Comparison of ENCODE assay signal across 23 cellular contexts in the genomic region with DNA sequence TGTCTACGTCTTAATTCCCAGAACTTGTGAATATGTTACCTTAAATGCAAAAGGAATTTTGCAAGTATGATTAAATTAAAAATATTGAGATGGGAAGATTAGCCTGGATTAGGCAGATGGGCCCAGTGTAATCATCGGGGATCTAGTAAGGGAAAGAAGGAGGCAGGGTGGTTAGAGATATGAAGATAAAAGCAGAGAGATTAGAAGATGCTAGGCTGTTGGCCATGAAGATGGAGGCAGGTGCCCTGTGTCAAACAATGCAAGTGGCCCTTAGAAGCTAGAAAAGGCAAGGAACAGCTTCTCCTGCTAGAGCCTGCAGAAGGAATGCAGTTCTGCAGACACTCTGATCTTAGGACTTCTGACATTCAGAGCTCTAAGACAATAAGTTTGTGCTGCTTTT.
"Had no signal": no experiment of that assay in that cellular context is flagged by ENCODE, and none has a peak within 500 bp of the region (broad histone marks: within the 10 kb centered on the region; RNA-seq: fewer than 3 reads in every experiment).

No MANE protein-coding gene starts in this region.

- H3K27ac ChIP-seq: coronary artery, dorsolateral prefrontal cortex, epithelial cell of prostate, esophagus squamous epithelium, gastrocnemius medialis, heart left ventricle, left lung, lower lobe of right lung had no signal

- H3K4me3 ChIP-seq: coronary artery, dorsolateral prefrontal cortex, esophagus squamous epithelium, gastrocnemius medialis, heart left ventricle, left lung, lower lobe of right lung, mucosa of descending colon had no signal

- H3K36me3 ChIP-seq: esophagus squamous epithelium, gastrocnemius medialis, heart left ventricle, left lung, lower lobe of right lung had no signal

- H3K4me3 Mint-ChIP-seq: endodermal cell, mesothelial cell of epicardium, naive B cell had no signal

- H3K27ac Mint-ChIP-seq: endodermal cell, mesothelial cell of epicardium, naive B cell had no signal

- H3K9me3 Mint-ChIP-seq: endodermal cell, mesothelial cell of epicardium, naive B cell had no signal

- H3K27me3 ChIP-seq: dorsolateral prefrontal cortex, esophagus squamous epithelium, gastrocnemius medialis, heart left ventricle had no signal

- H3K9me3 ChIP-seq: esophagus squamous epithelium, gastrocnemius medialis, heart left ventricle, left lung, lower lobe of right lung, mucosa of descending colon had no signal

- ATAC-seq: esophagus mucosa, gastrocnemius medialis, heart left ventricle, left cardiac atrium, left lung, left ventricle myocardium superior, lower lobe of right lung, mucosa of descending colon had no signal

- H3K4me1 ChIP-seq: gastrocnemius medialis, left lung, lower lobe of right lung had no signal

- DNase-seq: dermis blood vessel endothelial cell; dorsolateral prefrontal cortex; effector CD4-positive, alpha-beta T cell; effector memory CD4-positive, alpha-beta T cell; endodermal cell; erythroblast; esophagus squamous epithelium; foreskin fibroblast; foreskin melanocyte; gastrocnemius medialis; heart left ventricle; hippocampal formation; left cardiac atrium; left lung; left ventricle myocardium superior; lower lobe of right lung; mesenchymal stem cell; mucosa of descending colon; naive B cell had no signal

- H3K36me3 Mint-ChIP-seq: mesothelial cell of epicardium, naive B cell had no signal

- H3K4me1 Mint-ChIP-seq: naive B cell had no signal
